1 cellular context compared by ENCODE assay signal in the genomic region with DNA sequence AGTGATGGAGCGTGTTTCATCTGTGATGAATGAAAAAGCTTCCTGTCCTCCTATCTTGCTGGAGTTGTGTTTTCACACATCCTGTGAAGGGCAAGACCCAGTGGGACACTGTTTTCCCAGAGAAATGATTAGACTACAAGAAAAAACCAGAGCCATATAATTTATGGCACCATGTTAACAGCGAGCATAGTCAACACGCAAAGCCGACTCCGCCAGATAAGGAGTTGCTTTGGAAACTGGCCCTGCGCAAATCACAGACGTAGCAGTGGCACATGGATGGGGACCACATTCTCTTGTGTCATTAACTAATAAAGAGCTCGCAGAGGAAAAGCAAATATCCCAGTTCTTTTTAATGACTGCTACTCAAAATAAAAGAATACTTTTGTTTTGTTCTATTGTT.
TF ChIP-seq lines count a peak whose summit lies in the region.

No MANE protein-coding gene starts in this region.

TF ChIP-seq in endothelial cell of umbilical vein, 7 proteins besides CTCF, POLR2A, EP300 and RAD21:
- TF ChIP-seq POLR2AphosphoS5 (IDR thresholded peaks at IDR 0.05; ENCODE audit: insufficient read depth, low read depth, low read length) (no peak), GATA2 (IDR thresholded peaks at IDR 0.05; ENCODE audit: insufficient read depth, insufficient read length, low read depth, low read length) (no peak), EZH2 (IDR thresholded peaks at IDR 0.05; ENCODE audit: borderline replicate concordance, low read depth, low read length, severe bottlenecking) (no peak), MYC (IDR thresholded peaks at IDR 0.05; ENCODE audit: low read depth, low read length) (no peak), FOS (IDR thresholded peaks at IDR 0.05; ENCODE audit: borderline replicate concordance, insufficient read depth, low read length) (no peak), JUN (IDR thresholded peaks at IDR 0.05; ENCODE audit: borderline replicate concordance, insufficient read depth, insufficient read length, low read depth) (no peak)
- TF ChIP-seq, protein P1, sequence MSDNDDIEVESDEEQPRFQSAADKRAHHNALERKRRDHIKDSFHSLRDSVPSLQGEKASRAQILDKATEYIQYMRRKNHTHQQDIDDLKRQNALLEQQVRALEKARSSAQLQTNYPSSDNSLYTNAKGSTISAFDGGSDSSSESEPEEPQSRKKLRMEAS (IDR thresholded peaks at IDR 0.05; ENCODE audit: insufficient read depth, insufficient read length), result no peak
